In the genomic region with DNA sequence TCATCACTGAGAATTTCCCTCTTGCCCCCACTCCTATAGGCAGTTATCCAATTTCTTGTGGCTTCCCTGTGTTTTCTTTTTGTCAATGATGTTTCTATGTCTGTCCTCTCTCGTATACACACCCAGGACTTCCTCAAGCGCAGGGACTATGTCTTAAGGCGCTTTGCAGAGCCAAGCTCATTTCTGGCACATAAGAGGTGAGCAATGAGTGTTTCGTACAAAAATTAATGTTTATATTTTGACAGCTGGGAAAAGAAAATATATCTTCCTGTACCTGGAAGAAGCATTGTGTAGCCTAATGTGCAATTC, we compare ENCODE assay signal across 8 cellular contexts. TPM values are rescaled to one million over a fixed set of nuclear protein-coding genes. Genes with fewer than 3 reads are reported as not detected.
DNase-seq lines count a peak whose midpoint lies in the region; ATAC-seq and TF ChIP-seq lines count a peak whose summit lies in the region.

No MANE protein-coding gene starts in this region.

- no peaks in the 10 kb centered on the region for H3K27me3 Mint-ChIP-seq in natural killer cell treated with Interleukin-12 subunit alpha and Interleukin-12 subunit beta and Interleukin-15 and Interleukin-18, amount 100 ng/mL, for 72 hours

- no peak for ATAC-seq in natural killer cell treated with Interleukin-12 subunit alpha and Interleukin-12 subunit beta and Interleukin-15 and Interleukin-18, amount 100 ng/mL, for 72 hours
- no peak for ATAC-seq in HG02852 (IDR thresholded peaks at IDR 0.05; ENCODE audit: unreplicated experiment)

- peak; percentile 20 for DNase-seq in ELF-1 (ENCODE audit: low read depth, low spot score)
- DNase-seq in NCI-H69 (lab: John Stamatoyannopoulos, UW) = peak; percentile 23
- no peak for DNase-seq in dorsolateral prefrontal cortex
- DNase-seq in natural killer cell treated with Interleukin-12 subunit alpha and Interleukin-12 subunit beta and Interleukin-15 and Interleukin-18, amount 100 ng/mL, for 72 hours (ENCODE audit: low spot score) = no peak
- no peak for DNase-seq in anterior cingulate cortex (lab: John Stamatoyannopoulos, UW)
- no peak for DNase-seq in NCI-H187 (lab: John Stamatoyannopoulos, UW)
- DNase-seq in cortex of kidney (lab: John Stamatoyannopoulos, UW) = no peak

- no peaks in the 10 kb centered on the region for H3K27me3 ChIP-seq in dorsolateral prefrontal cortex

- peaks cover 19% of the 10 kb centered on the region for H3K36me3 Mint-ChIP-seq in natural killer cell treated with Interleukin-12 subunit alpha and Interleukin-12 subunit beta and Interleukin-15 and Interleukin-18, amount 100 ng/mL, for 72 hours

- H3K27ac ChIP-seq in dorsolateral prefrontal cortex = peak overlapping the region in 45 of 59 donors; percentile 13 to 99 (median 97)

- H3K4me3 Mint-ChIP-seq in natural killer cell treated with Interleukin-12 subunit alpha and Interleukin-12 subunit beta and Interleukin-15 and Interleukin-18, amount 100 ng/mL, for 72 hours = peak overlapping the region; percentile 92

- peak overlapping the region; percentile 98 to 99 for H3K27ac Mint-ChIP-seq in natural killer cell treated with Interleukin-12 subunit alpha and Interleukin-12 subunit beta and Interleukin-15 and Interleukin-18, amount 100 ng/mL, for 72 hours

- H3K4me3 ChIP-seq in dorsolateral prefrontal cortex = peak overlapping the region; percentile 78 to 100 (median 95)

- no peak for TF ChIP-seq CTCF in dorsolateral prefrontal cortex (IDR thresholded peaks at IDR 0.05 in 54 of 56, conservative IDR thresholded peaks at IDR 0.05 in 2 of 56; ENCODE audit: low read depth in 1 of 56, partially characterized antibody in 56 of 56)

- peaks cover 43 to 44% of the 10 kb centered on the region in 2 donors for H3K4me1 Mint-ChIP-seq in natural killer cell treated with Interleukin-12 subunit alpha and Interleukin-12 subunit beta and Interleukin-15 and Interleukin-18, amount 100 ng/mL, for 72 hours (ENCODE audit: low read depth in 2 of 2)

- intact Hi-C loops in dorsolateral prefrontal cortex (cut with DNase I) = loop anchor here (1.0 to 5.0 kb wide), 5 partner anchors 34 to 732 kb away; a partner anchor contains a TSS

- no peaks in the 10 kb centered on the region for H3K9me3 Mint-ChIP-seq in natural killer cell treated with Interleukin-12 subunit alpha and Interleukin-12 subunit beta and Interleukin-15 and Interleukin-18, amount 100 ng/mL, for 72 hours

RNA-seq across cellular contexts. Expression of a gene that starts 1.0 kb away (rescaled TPM):
- 100 to 1,000 TPM in 112 of 120 experiments, 10 to 100 TPM in 8; 85.7 to 168 (median 121) TPM for total RNA-seq in dorsolateral prefrontal cortex
- total RNA-seq in natural killer cell treated with Interleukin-12 subunit alpha and Interleukin-12 subunit beta and Interleukin-15 and Interleukin-18, amount 100 ng/mL, for 72 hours = 100 to 1,000 TPM; 107 to 161 TPM

RNA-seq across cellular contexts. Expression of a gene that starts 1.5 kb away (rescaled TPM):
- total RNA-seq in dorsolateral prefrontal cortex = 100 to 1,000 TPM in 5 of 120 experiments, 10 to 100 TPM in 115; 60.4 to 109 (median 83.6) TPM
- 100 to 1,000 TPM in 1 of 2 donors, 10 to 100 TPM in 1; 72.6 to 102 TPM for total RNA-seq in natural killer cell treated with Interleukin-12 subunit alpha and Interleukin-12 subunit beta and Interleukin-15 and Interleukin-18, amount 100 ng/mL, for 72 hours

RNA-seq across cellular contexts. Expression of a gene that starts 33.3 kb away (rescaled TPM):
- total RNA-seq in dorsolateral prefrontal cortex = 100 to 1,000 TPM in 3 of 120 experiments, 10 to 100 TPM in 117; 47.3 to 105 (median 79.1) TPM
- total RNA-seq in natural killer cell treated with Interleukin-12 subunit alpha and Interleukin-12 subunit beta and Interleukin-15 and Interleukin-18, amount 100 ng/mL, for 72 hours = 10 to 100 TPM; 59.5 to 86.5 TPM

RNA-seq across cellular contexts. Expression of a gene that starts 52.3 kb away (rescaled TPM):
- 100 to 1,000 TPM in 115 of 120 experiments, 10 to 100 TPM in 5; 89.5 to 186 (median 136) TPM for total RNA-seq in dorsolateral prefrontal cortex
- total RNA-seq in natural killer cell treated with Interleukin-12 subunit alpha and Interleukin-12 subunit beta and Interleukin-15 and Interleukin-18, amount 100 ng/mL, for 72 hours = 100 to 1,000 TPM; 163 to 202 TPM

RNA-seq across cellular contexts. Expression of a gene that starts 52.5 kb away (rescaled TPM):
- 10 to 100 TPM; 13.7 to 39.6 (median 25.0) TPM for total RNA-seq in dorsolateral prefrontal cortex
- 100 to 1,000 TPM in 1 of 2 donors, 10 to 100 TPM in 1; 74.2 to 116 TPM for total RNA-seq in natural killer cell treated with Interleukin-12 subunit alpha and Interleukin-12 subunit beta and Interleukin-15 and Interleukin-18, amount 100 ng/mL, for 72 hours

Comparison
In these comparisons a context has a peak if more than half of its experiments do, and no peak if none do; other contexts are left out.
1. DNase-seq: peak in ELF-1 (single experiment) and NCI-H69 (single experiment); none in dorsolateral prefrontal cortex (0 of 10), natural killer cell treated with Interleukin-12 subunit alpha and Interleukin-12 subunit beta and Interleukin-15 and Interleukin-18, amount 100 ng/mL, for 72 hours (single experiment), anterior cingulate cortex (0 of 58), NCI-H187 (0 of 2) and cortex of kidney (single experiment).